ENCODE assay signal across 21 cellular contexts in the genomic region with DNA sequence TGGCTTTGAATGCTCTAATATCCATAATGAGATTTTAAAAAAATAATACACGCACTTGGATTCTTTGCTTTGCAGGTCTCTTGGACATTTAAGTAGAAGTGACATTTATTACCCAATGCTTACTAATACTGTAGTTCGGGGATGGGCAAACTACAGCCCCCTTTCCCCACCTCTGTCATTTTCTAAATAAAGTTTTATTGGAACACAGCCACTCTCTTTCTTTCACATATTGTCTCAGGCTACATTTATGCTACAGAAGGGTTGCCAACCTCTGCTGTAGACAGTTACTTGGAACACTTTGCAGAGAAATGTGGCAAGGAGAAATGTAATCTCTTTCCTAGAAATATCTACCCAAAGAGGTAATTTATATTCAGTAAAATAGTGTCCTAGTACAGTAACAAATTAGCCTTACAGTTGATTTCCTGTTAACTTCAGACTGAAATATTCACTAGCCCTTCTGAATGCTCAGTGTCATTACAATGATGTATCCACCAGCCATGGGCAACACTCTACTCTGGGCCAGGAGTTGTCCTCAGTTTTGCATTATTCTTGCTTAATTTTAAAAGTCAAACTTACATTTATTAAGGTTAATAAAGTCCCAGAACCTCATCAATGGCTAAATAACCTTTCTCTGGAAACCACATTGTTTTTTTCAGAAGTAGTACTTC.
DNase-seq lines count a peak whose midpoint lies in the region; ATAC-seq and TF ChIP-seq lines count a peak whose summit lies in the region.
"Had no signal": no experiment of that assay in that cellular context is flagged by ENCODE, and none has a peak within 500 bp of the region (broad histone marks: within the 10 kb centered on the region; RNA-seq: fewer than 3 reads in every experiment).

No MANE protein-coding gene starts in this region.

- no peak overlapping the region for H3K4me2 ChIP-seq in smooth muscle cell

- peaks cover 8% of the 10 kb centered on the region for H3K36me3 Mint-ChIP-seq in activated CD8-positive, alpha-beta memory T cell treated with anti-CD3 and anti-CD28 coated beads, Interleukin-2, amount 10 ng/mL, durations not matched to agents 7 days and 5 days
- H3K36me3 Mint-ChIP-seq in IgD-negative memory B cell, result no peaks in the 10 kb centered on the region
- H3K36me3 Mint-ChIP-seq in activated naive CD4-positive, alpha-beta T cell treated with anti-CD3 and anti-CD28 coated beads, Interleukin-2, amount 50 U/mL, for 72 hours, result peaks cover 15 to 40% of the 10 kb centered on the region in 2 donors

- peaks cover 41% of the 10 kb centered on the region for H3K4me1 Mint-ChIP-seq in activated CD8-positive, alpha-beta memory T cell treated with anti-CD3 and anti-CD28 coated beads, Interleukin-2, amount 10 ng/mL, durations not matched to agents 7 days and 5 days
- H3K4me1 Mint-ChIP-seq in IgD-negative memory B cell, result peaks cover 24 to 33% (median 28%) of the 10 kb centered on the region in 3 donors

- H3K27ac Mint-ChIP-seq in activated CD8-positive, alpha-beta memory T cell treated with anti-CD3 and anti-CD28 coated beads, Interleukin-2, amount 10 ng/mL, durations not matched to agents 7 days and 5 days, result peak overlapping the region; percentile 89
- peak overlapping the region in 2 of 3 donors; percentile 57 to 84 for H3K27ac Mint-ChIP-seq in IgD-negative memory B cell
- H3K27ac Mint-ChIP-seq in activated naive CD4-positive, alpha-beta T cell treated with anti-CD3 and anti-CD28 coated beads, Interleukin-2, amount 50 U/mL, for 72 hours, result peak overlapping the region; percentile 88 to 98
- H3K27ac Mint-ChIP-seq: progenitor cell of endocrine pancreas had no signal

- H3K9me3 Mint-ChIP-seq in activated CD8-positive, alpha-beta memory T cell treated with anti-CD3 and anti-CD28 coated beads, Interleukin-2, amount 10 ng/mL, durations not matched to agents 7 days and 5 days (ENCODE audit: low read depth), result peaks cover under 1% of the 10 kb centered on the region
- peaks cover 0 to 6% (median 2%) of the 10 kb centered on the region in 3 donors for H3K9me3 Mint-ChIP-seq in IgD-negative memory B cell
- peaks cover 2 to 8% of the 10 kb centered on the region in 2 donors for H3K9me3 Mint-ChIP-seq in activated naive CD4-positive, alpha-beta T cell treated with anti-CD3 and anti-CD28 coated beads, Interleukin-2, amount 50 U/mL, for 72 hours

- H3K27me3 ChIP-seq in smooth muscle cell (ENCODE audit: low read depth), result no peaks in the 10 kb centered on the region
- H3K27me3 ChIP-seq: cardiac muscle cell, dorsolateral prefrontal cortex, gastrocnemius medialis, vagina had no signal

- no peaks in the 10 kb centered on the region for H3K27me3 Mint-ChIP-seq in activated CD8-positive, alpha-beta memory T cell treated with anti-CD3 and anti-CD28 coated beads, Interleukin-2, amount 10 ng/mL, durations not matched to agents 7 days and 5 days
- no peaks in the 10 kb centered on the region for H3K27me3 Mint-ChIP-seq in IgD-negative memory B cell
- H3K27me3 Mint-ChIP-seq: progenitor cell of endocrine pancreas had no signal

- H3K79me2 ChIP-seq in smooth muscle cell (ENCODE audit: low read depth), result no peaks in the 10 kb centered on the region

- no peaks in the 10 kb centered on the region for H3K36me3 ChIP-seq in smooth muscle cell (ENCODE audit: low read depth)
- H3K36me3 ChIP-seq: cardiac muscle cell, gastrocnemius medialis, vagina had no signal

- H3K9me3 ChIP-seq in smooth muscle cell (replicated peaks; ENCODE audit: low read depth), result no peaks in the 10 kb centered on the region
- H3K9me3 ChIP-seq: gastrocnemius medialis, vagina had no signal

- H3K4me3 Mint-ChIP-seq in activated CD8-positive, alpha-beta memory T cell treated with anti-CD3 and anti-CD28 coated beads, Interleukin-2, amount 10 ng/mL, durations not matched to agents 7 days and 5 days, result no peak overlapping the region
- peak overlapping the region in 1 of 4 donors; percentile 63 for H3K4me3 Mint-ChIP-seq in IgD-negative memory B cell

- CTCF ChIA-PET in activated CD8-positive, alpha-beta memory T cell treated with anti-CD3 and anti-CD28 coated beads, Interleukin-2, amount 10 ng/mL, durations not matched to agents 7 days and 5 days (lab: Charles Lee), result interaction anchor here (0.6 to 1.5 kb wide), 2 partner anchors 48 to 270 kb away, joined by 3 read pairs; partner anchors contain the start of gene PCED1B

- H2AFZ ChIP-seq in smooth muscle cell (ENCODE audit: low read depth), result peak overlapping the region; percentile 49

- peaks cover 4% of the 10 kb centered on the region for H3K4me1 ChIP-seq in smooth muscle cell (ENCODE audit: low read depth)
- H3K4me1 ChIP-seq: gastrocnemius medialis, vagina had no signal

- no peak for TF ChIP-seq CTCF in smooth muscle cell (IDR thresholded peaks at IDR 0.05; ENCODE audit: borderline replicate concordance, insufficient read depth, poor library complexity, severe bottlenecking)

- 90% methylated on average over 2 of the region's 2 CpGs for WGBS in smooth muscle cell (ENCODE audit: low lambda C conversion rate)

- no peaks in the 10 kb centered on the region for H4K20me1 ChIP-seq in smooth muscle cell (ENCODE audit: low read depth)

- no peak overlapping the region for H3K9ac ChIP-seq in smooth muscle cell (ENCODE audit: low read depth)

- peaks cover 6% of the 10 kb centered on the region for H3F3A ChIP-seq in smooth muscle cell (ENCODE audit: low read depth)

- no peak overlapping the region for H3K4me3 ChIP-seq in smooth muscle cell
- H3K4me3 ChIP-seq: cardiac muscle cell, dorsolateral prefrontal cortex, gastrocnemius medialis, vagina had no signal

- no peak for ATAC-seq in activated CD8-positive, alpha-beta memory T cell treated with anti-CD3 and anti-CD28 coated beads, Interleukin-2, amount 10 ng/mL, durations not matched to agents 7 days and 5 days
- ATAC-seq in activated naive CD4-positive, alpha-beta T cell treated with anti-CD3 and anti-CD28 coated beads, Interleukin-2, amount 50 U/mL, for 72 hours, result no peak
- ATAC-seq in HG03025 (IDR thresholded peaks at IDR 0.05; ENCODE audit: low FRiP score, unreplicated experiment) (no peak), HG03175 (IDR thresholded peaks at IDR 0.05; ENCODE audit: unreplicated experiment) (no peak)
- ATAC-seq: gastrocnemius medialis had no signal

- no peak for DNase-seq in activated CD8-positive, alpha-beta memory T cell treated with anti-CD3 and anti-CD28 coated beads, Interleukin-2, amount 10 ng/mL, durations not matched to agents 7 days and 5 days
- DNase-seq in activated CD8-positive, alpha-beta memory T cell treated with anti-CD3 and anti-CD28 coated beads, Interleukin-2, amount 50 U/mL, for 48 hours, result no peak
- no peak for DNase-seq in activated naive CD4-positive, alpha-beta T cell treated with anti-CD3 and anti-CD28 coated beads, Interleukin-2, amount 50 U/mL, for 72 hours (ENCODE audit: low spot score in 2 of 2)
- DNase-seq in smooth muscle cell (lab: John Stamatoyannopoulos, UW; ENCODE audit: unreplicated experiment), result no peak
- DNase-seq in NCI-H69 (lab: John Stamatoyannopoulos, UW), result no peak
- DNase-seq: DMS153; dorsolateral prefrontal cortex; gastrocnemius medialis; kidney glomerular epithelial cell; NCI-H1417 treated with DMSO at 0.1 percent for 48 hours; NCI-H526; SHP77 treated with DMSO at 0.1 percent for 48 hours; stimulated activated CD4-positive, alpha-beta T cell treated with anti-CD3 and anti-CD28 coated beads, Interleukin-2, amount 100 ng/mL, for 48 hours; T-helper 9 cell had no signal

- no peak overlapping the region for H3K27ac ChIP-seq in smooth muscle cell (ENCODE audit: low read depth)
- H3K27ac ChIP-seq: C4-2B, cardiac muscle cell, dorsolateral prefrontal cortex, gastrocnemius medialis, vagina had no signal
